Comparison of ENCODE assay signal across 1 cellular context in genomic region chr9:32956606-32957005, GRCh38.
TF ChIP-seq lines count a peak whose summit lies in the region.

No MANE protein-coding gene starts in this region.

TF ChIP-seq in IMR-90, 13 proteins besides CTCF, POLR2A, EP300 and RAD21 (continued from another document):
- TF ChIP-seq CEBPB (IDR thresholded peaks at IDR 0.05; ENCODE audit: low read depth, low read length): no peak
- TF ChIP-seq MAFK (IDR thresholded peaks at IDR 0.05; ENCODE audit: low read depth, low read length): no peak
- TF ChIP-seq CHD1 (IDR thresholded peaks at IDR 0.05; ENCODE audit: low read depth, low read length): no peak
- no peak for TF ChIP-seq MXI1 (IDR thresholded peaks at IDR 0.05; ENCODE audit: borderline replicate concordance, low read depth, low read length)
- TF ChIP-seq USF2 (IDR thresholded peaks at IDR 0.05; ENCODE audit: low read depth, low read length): no peak
- TF ChIP-seq FOS (IDR thresholded peaks at IDR 0.05; ENCODE audit: low read depth, low read length): no peak
- TF ChIP-seq BHLHE40 (IDR thresholded peaks at IDR 0.05; ENCODE audit: low read depth, low read length): no peak
- no peak for TF ChIP-seq MAZ (IDR thresholded peaks at IDR 0.05; ENCODE audit: borderline replicate concordance, low read depth, low read length)
- TF ChIP-seq RCOR1 (IDR thresholded peaks at IDR 0.05; ENCODE audit: insufficient replicate concordance, low read length): no peak
- no peak for TF ChIP-seq RFX5 (IDR thresholded peaks at IDR 0.05; ENCODE audit: low read depth, low read length)
- TF ChIP-seq ELK1 (IDR thresholded peaks at IDR 0.05; ENCODE audit: borderline replicate concordance, low read depth, low read length): no peak
- TF ChIP-seq SMC3 (IDR thresholded peaks at IDR 0.05; ENCODE audit: low read depth, low read length): no peak
